Comparison of ENCODE assay signal across 8 cellular contexts in the genomic region with DNA sequence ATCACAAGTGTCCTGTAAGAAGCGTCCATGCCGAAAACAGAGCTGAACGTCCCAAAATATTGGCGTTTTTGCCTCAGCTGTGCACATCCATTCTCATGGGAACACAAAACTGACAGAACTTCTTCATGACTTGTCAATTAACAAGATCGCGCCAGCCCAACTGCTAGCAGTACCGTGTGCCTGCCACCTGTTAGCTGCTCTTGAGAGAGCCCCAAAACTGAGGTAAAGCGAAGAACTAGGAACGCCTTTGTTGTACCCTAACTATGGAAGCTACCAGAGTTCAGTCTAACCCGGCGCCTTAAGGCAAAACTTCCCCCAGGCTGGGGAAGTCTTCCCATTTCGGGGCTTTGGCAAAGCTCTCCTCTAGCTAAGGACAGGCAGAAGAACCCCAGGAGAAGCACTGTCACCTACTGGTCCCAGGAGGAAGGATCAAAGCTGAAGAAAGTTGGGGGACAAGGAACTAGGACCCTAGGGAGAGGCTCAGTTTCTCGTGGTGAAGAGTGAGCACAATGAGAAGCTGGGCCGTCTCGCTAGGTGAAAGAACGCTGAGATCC. TPM values are rescaled to one million over a fixed set of nuclear protein-coding genes. Genes with fewer than 3 reads are reported as not detected.
A peak's percentile ranks its signal among the peaks of the same experiment; 100 is the strongest.
DNase-seq lines count a peak whose midpoint lies in the region; FAIRE-seq lines count a peak whose summit lies in the region.

No MANE protein-coding gene starts in this region.

- H3K23ac ChIP-seq in mesenchymal stem cell (ENCODE audit: low read length in 2 of 2): no peak overlapping the region

- H3K36me3 ChIP-seq in SJCRH30 (0 out of 2 replicates have a peak, but pooled peaks cover 2% of the 10 kb centered on the region), mesenchymal stem cell (ENCODE audit: control insufficient read depth in 1 of 2, insufficient read depth in 2 of 2, low read depth in 1 of 2, low read length in 2 of 2) (no peaks in the 10 kb centered on the region)

- H3K9me3 ChIP-seq in SJCRH30 (replicated peaks) (no peaks in the 10 kb centered on the region), mesenchymal stem cell (ENCODE audit: control insufficient read depth, low read length) (no peaks in the 10 kb centered on the region)

- no peak overlapping the region for H4K8ac ChIP-seq in mesenchymal stem cell (ENCODE audit: low read length)

- peak overlapping the region; percentile 74 for H3K4me2 ChIP-seq in mesenchymal stem cell (ENCODE audit: low read length, poor library complexity, severe bottlenecking)

- peak overlapping the region in 1 of 2 experiments; percentile 37 for H3K4ac ChIP-seq in mesenchymal stem cell (ENCODE audit: low read depth in 1 of 2, low read length in 2 of 2)

- peak overlapping the region; percentile 66 for H3K27ac ChIP-seq in SJCRH30
- H3K27ac ChIP-seq in cingulate gyrus (ENCODE audit: low read depth, low read length): peak overlapping the region; percentile 88
- H3K27ac ChIP-seq in mesenchymal stem cell (ENCODE audit: low read length, poor library complexity, severe bottlenecking): peak overlapping the region; percentile 88

- peak overlapping the region; percentile 94 for H3K9ac ChIP-seq in mesenchymal stem cell (ENCODE audit: low read length)

- 14% methylated on average over 16 of the region's 16 CpGs for WGBS in mesenchymal stem cell

- no peak overlapping the region for H2BK12ac ChIP-seq in mesenchymal stem cell (ENCODE audit: low read length in 2 of 2)

- H3K18ac ChIP-seq in mesenchymal stem cell (ENCODE audit: low read depth in 1 of 2, low read length in 2 of 2): no peak overlapping the region

- H2AK5ac ChIP-seq in mesenchymal stem cell (ENCODE audit: low read length, severe bottlenecking): no peak overlapping the region

- DNase-seq in DMS53 (lab: John Stamatoyannopoulos, UW): peak; percentile 62
- no peak for DNase-seq in DMS53 treated with DMSO at 0.1 percent for 48 hours (lab: John Stamatoyannopoulos, UW; ENCODE audit: unreplicated experiment)
- peak; percentile 27 for DNase-seq in HCEC 1CT
- peak; percentile 14 to 47 for DNase-seq in SJCRH30
- DNase-seq in mesenchymal stem cell: peak; percentile 54
- peak; percentile 12 for DNase-seq in urothelium cell line (ENCODE audit: low spot score)
- DNase-seq in NCI-H345 treated with DMSO at 0.1 percent for 48 hours (lab: John Stamatoyannopoulos, UW; ENCODE audit: unreplicated experiment): no peak

- no peak overlapping the region for H3K14ac ChIP-seq in mesenchymal stem cell (ENCODE audit: low read length in 2 of 2)

- peak overlapping the region; percentile 75 for H3K4me3 ChIP-seq in SJCRH30
- peak overlapping the region; percentile 82 to 97 for H3K4me3 ChIP-seq in mesenchymal stem cell (ENCODE audit: insufficient read depth in 1 of 2, low read depth in 1 of 2, low read length in 2 of 2)

- H3K4me1 ChIP-seq in SJCRH30 (peaks cover 5% of the 10 kb centered on the region; the same call in 1 of the 2 replicates), mesenchymal stem cell (ENCODE audit: control insufficient read depth, insufficient read depth, low read depth, low read length) (peaks cover 8% of the 10 kb centered on the region)

- H3K27me3 ChIP-seq in SJCRH30: no peaks in the 10 kb centered on the region
- H3K27me3 ChIP-seq in mesenchymal stem cell (ENCODE audit: control insufficient read depth in 1 of 2, insufficient read depth in 1 of 2, low read length in 2 of 2): no peaks in the 10 kb centered on the region

- no peak overlapping the region for H4K91ac ChIP-seq in mesenchymal stem cell (ENCODE audit: low read length)

- no peak overlapping the region for H2BK120ac ChIP-seq in mesenchymal stem cell (ENCODE audit: low read depth, low read length)

- H2BK15ac ChIP-seq in mesenchymal stem cell (ENCODE audit: low read depth, poor library complexity, severe bottlenecking): no peak overlapping the region

- peak overlapping the region; percentile 67 for H2AFZ ChIP-seq in mesenchymal stem cell (ENCODE audit: low read depth, low read length)

- peaks cover 1% of the 10 kb centered on the region for H3K79me1 ChIP-seq in mesenchymal stem cell (replicated peaks; ENCODE audit: low read length, poor library complexity, severe bottlenecking)

- no peak overlapping the region for H2BK5ac ChIP-seq in mesenchymal stem cell (ENCODE audit: low read depth, low read length, poor library complexity, severe bottlenecking)

- FAIRE-seq in urothelium cell line (lab: Jason Lieb, UNC): no peak

RNA-seq across cellular contexts. Expression of a gene that starts 0.7 kb away (rescaled TPM):
- total RNA-seq in SJCRH30 (2014; rRNA removed; shearing (Covaris generic)): 37.6 and 40.0 TPM in 2 replicates
- 11.4 TPM for polyA plus RNA-seq in mesenchymal stem cell (2013, experiment 1 of 2)
- polyA plus RNA-seq in mesenchymal stem cell (2013, experiment 2 of 2): 10.9 TPM

Comparison
In these comparisons a context has a peak if more than half of its experiments do, and no peak if none do; other contexts are left out.
1. DNase-seq: peak in DMS53 (single experiment), HCEC 1CT (single experiment), SJCRH30 (2 of 2), mesenchymal stem cell (single experiment) and urothelium cell line (single experiment); none in DMS53 treated with DMSO at 0.1 percent for 48 hours (single experiment) and NCI-H345 treated with DMSO at 0.1 percent for 48 hours (single experiment).
2. Peak in every context shown above with its lines, with median percentiles within 50 percentile points of each other: H3K27ac ChIP-seq.